8 cellular contexts compared by ENCODE assay signal in genomic region chr9:104808030-104808614, GRCh38. TPM values are rescaled to one million over a fixed set of nuclear protein-coding genes. Genes with fewer than 3 reads are reported as not detected.
DNase-seq lines count a peak whose midpoint lies in the region; ATAC-seq and TF ChIP-seq lines count a peak whose summit lies in the region.

No MANE protein-coding gene starts in this region.

- no peak overlapping the region for H3K4me3 ChIP-seq in testis

- peak; percentile 71 for ATAC-seq in esophagus mucosa

- intact Hi-C loops in testis (cut with DNase I; ENCODE audit: low total_unique reads) = no loop called here

- H3K36me3 ChIP-seq in testis (ENCODE audit: low read depth, missing control alignments) = no peaks in the 10 kb centered on the region

- no peaks in the 10 kb centered on the region for H3K9me3 ChIP-seq in testis

- no peak overlapping the region for H3K27ac Mint-ChIP-seq in progenitor cell of endocrine pancreas

- no peak for TF ChIP-seq POLR2A in testis (IDR thresholded peaks at IDR 0.05)

- DNase-seq in DMS53 (lab: John Stamatoyannopoulos, UW) (peak; percentile 54), DMS53 treated with DMSO at 0.1 percent for 48 hours (lab: John Stamatoyannopoulos, UW; ENCODE audit: unreplicated experiment) (no peak), NCI-H69 (lab: John Stamatoyannopoulos, UW) (peak; percentile 90), progenitor cell of endocrine pancreas (ENCODE audit: low spot score, unreplicated experiment) (no peak), testis (no peak), DMS79 treated with DMSO at 0.1 percent for 48 hours (lab: John Stamatoyannopoulos, UW) (no peak), GF-D8 (lab: John Stamatoyannopoulos, UW) (no peak)

- H3K4me1 ChIP-seq in testis = no peaks in the 10 kb centered on the region

- H3K27ac ChIP-seq in testis = no peak overlapping the region

- TF ChIP-seq CTCF in progenitor cell of endocrine pancreas (IDR thresholded peaks at IDR 0.05; ENCODE audit: unreplicated experiment) = peak; percentile 35
- TF ChIP-seq CTCF in testis (IDR thresholded peaks at IDR 0.05) = no peak

- peaks cover 2% of the 10 kb centered on the region for H3K4me1 Mint-ChIP-seq in progenitor cell of endocrine pancreas (ENCODE audit: low read depth)

- WGBS in testis, 2 donors = 56 to 62% methylated on average over 3 of the region's 3 CpGs

- peaks cover 32% of the 10 kb centered on the region for H3K36me3 Mint-ChIP-seq in progenitor cell of endocrine pancreas (ENCODE audit: insufficient read depth)

- no peaks in the 10 kb centered on the region for H3K9me3 Mint-ChIP-seq in progenitor cell of endocrine pancreas (ENCODE audit: low read depth)

- no peak overlapping the region for H3K4me3 Mint-ChIP-seq in progenitor cell of endocrine pancreas (ENCODE audit: low read depth)

- no peaks in the 10 kb centered on the region for H3K27me3 Mint-ChIP-seq in progenitor cell of endocrine pancreas

- H3K27me3 ChIP-seq in testis = no peaks in the 10 kb centered on the region

RNA-seq across cellular contexts. Expression of gene NIPSNAP3B, which starts 44.2 kb away (rescaled TPM):
- 0.76 TPM for total RNA-seq in esophagus mucosa
- 5.5 and 7.8 TPM in 2 replicates for total RNA-seq in progenitor cell of endocrine pancreas
- total RNA-seq in testis = 1 to 10 TPM; 3.7 to 4.0 TPM
- polyA plus RNA-seq in testis (ENCODE audit: insufficient read depth, low read depth, low replicate concordance) = 5.0 TPM

Comparison
In these comparisons a context has a peak if more than half of its experiments do, and no peak if none do; other contexts are left out.
1. DNase-seq: peak in DMS53 (single experiment) and NCI-H69 (single experiment); none in DMS53 treated with DMSO at 0.1 percent for 48 hours (single experiment), progenitor cell of endocrine pancreas (single experiment), testis (single experiment), DMS79 treated with DMSO at 0.1 percent for 48 hours (single experiment) and GF-D8 (single experiment).